9 cellular contexts compared by ENCODE assay signal in genomic region chr7:94909023-94909466, GRCh38. TPM values are rescaled to one million over a fixed set of nuclear protein-coding genes. Genes with fewer than 3 reads are reported as not detected.
DNase-seq lines count a peak whose midpoint lies in the region; TF ChIP-seq lines count a peak whose summit lies in the region.
"Had no signal": no experiment of that assay in that cellular context is flagged by ENCODE, and none has a peak within 500 bp of the region (broad histone marks: within the 10 kb centered on the region; RNA-seq: fewer than 3 reads in every experiment).

No MANE protein-coding gene starts in this region.

- TF ChIP-seq POLR2A in esophagus squamous epithelium (IDR thresholded peaks at IDR 0.05) (no peak), uterus (IDR thresholded peaks at IDR 0.05) (no peak)

- BruUV-seq in MCF 10A (replicated peaks; lab: Mats Ljungman, UMichigan) (TSS peak; percentile 31), mammary epithelial cell (replicated peaks; lab: Mats Ljungman, UMichigan) (no TSS peak)

- H3K4me1 ChIP-seq in mammary epithelial cell (ENCODE audit: insufficient read depth, low read length) (peaks cover 4% of the 10 kb centered on the region), esophagus squamous epithelium (peaks cover 0 to 24% (median 9%) of the 10 kb centered on the region in 3 donors), uterus (no peaks in the 10 kb centered on the region)

- POLR2A ChIA-PET in MCF 10A (lab: Yijun Ruan, JAX), result interaction anchor here (0.8 kb wide), 1 partner anchor 63 kb away, joined by 3 read pairs; no protein-coding TSS in a partner anchor

- H3K27ac Mint-ChIP-seq in MCF 10A (ENCODE audit: low read depth, unreplicated experiment) (no peak overlapping the region), nephron (peak overlapping the region; percentile 97 to 100 (median 99))
- no peak overlapping the region for H3K27ac Mint-ChIP-seq in activated naive CD8-positive, alpha-beta T cell treated with anti-CD3 and anti-CD28 coated beads for 36 hours

- no peaks in the 10 kb centered on the region for H3K79me2 ChIP-seq in mammary epithelial cell (ENCODE audit: insufficient read depth, low read length)

- no peaks in the 10 kb centered on the region for H3K9me3 ChIP-seq in mammary epithelial cell (replicated peaks; ENCODE audit: insufficient read depth, low read length)
- no peaks in the 10 kb centered on the region for H3K9me3 ChIP-seq in esophagus squamous epithelium
- no peaks in the 10 kb centered on the region for H3K9me3 ChIP-seq in uterus

- H3K27ac ChIP-seq in mammary epithelial cell (ENCODE audit: insufficient read depth, low read depth, low read length), result no peak overlapping the region
- peak overlapping the region in 2 of 4 donors; percentile 57 to 78 for H3K27ac ChIP-seq in esophagus squamous epithelium
- peak overlapping the region in 1 of 2 donors; percentile 64 for H3K27ac ChIP-seq in uterus

- intact Hi-C loops in MCF 10A (cut with micrococcal nuclease), result no loop called here
- intact Hi-C loops in mammary epithelial cell (cut with micrococcal nuclease), result loop anchor here (10.0 kb wide), 1 partner anchor 254 kb away; the partner anchor contains the start of gene SGCE
- intact Hi-C loops in esophagus squamous epithelium (cut with DNase I), result no loop called here
- intact Hi-C loops in uterus (cut with DNase I; ENCODE audit: low total_unique reads), result no loop called here

- H3K9me3 Mint-ChIP-seq in MCF 10A (ENCODE audit: unreplicated experiment) (no peaks in the 10 kb centered on the region), nephron (no peaks in the 10 kb centered on the region)
- no peaks in the 10 kb centered on the region for H3K9me3 Mint-ChIP-seq in activated naive CD8-positive, alpha-beta T cell treated with anti-CD3 and anti-CD28 coated beads for 36 hours

- H3K4me3 Mint-ChIP-seq in MCF 10A (ENCODE audit: unreplicated experiment) (peak overlapping the region; percentile 69), nephron (peak overlapping the region; percentile 92 to 97 (median 93))
- H3K4me3 Mint-ChIP-seq in activated naive CD8-positive, alpha-beta T cell treated with anti-CD3 and anti-CD28 coated beads for 36 hours, result no peak overlapping the region

- H3K4me1 Mint-ChIP-seq in MCF 10A (ENCODE audit: insufficient read depth, unreplicated experiment) (no peaks in the 10 kb centered on the region), nephron (peaks cover 57% of the 10 kb centered on the region)
- no peaks in the 10 kb centered on the region for H3K4me1 Mint-ChIP-seq in activated naive CD8-positive, alpha-beta T cell treated with anti-CD3 and anti-CD28 coated beads for 36 hours

- no peak overlapping the region for H3K4me2 ChIP-seq in mammary epithelial cell (ENCODE audit: insufficient read depth, low read depth, low read length)

- no peak overlapping the region for H3K9ac ChIP-seq in mammary epithelial cell (ENCODE audit: insufficient read depth, low read length)

- H4K20me1 ChIP-seq in mammary epithelial cell (ENCODE audit: insufficient read depth, low read length), result peaks cover 3% of the 10 kb centered on the region

- H3K27me3 ChIP-seq in mammary epithelial cell (ENCODE audit: insufficient read depth, low read length) (peaks cover 27% of the 10 kb centered on the region), esophagus squamous epithelium (peaks cover 0 to 41% (median 0%) of the 10 kb centered on the region in 4 donors), uterus (no peaks in the 10 kb centered on the region)

- CTCF ChIA-PET in MCF 10A (lab: Yijun Ruan, JAX) (no interaction called here), mammary epithelial cell (lab: Charles Lee; ENCODE audit: low non-redundant PET) (no interaction called here)

- no peak overlapping the region for H2AFZ ChIP-seq in mammary epithelial cell (ENCODE audit: low read depth, low read length)

- no peaks in the 10 kb centered on the region for H3K36me3 Mint-ChIP-seq in MCF 10A (ENCODE audit: insufficient read depth, unreplicated experiment)
- H3K36me3 Mint-ChIP-seq in nephron (ENCODE audit: low read depth), result peaks cover 15% of the 10 kb centered on the region
- H3K36me3 Mint-ChIP-seq in activated naive CD8-positive, alpha-beta T cell treated with anti-CD3 and anti-CD28 coated beads for 36 hours, result no peaks in the 10 kb centered on the region

- no peaks in the 10 kb centered on the region for H3K36me3 ChIP-seq in mammary epithelial cell (ENCODE audit: insufficient read depth, low read length)
- H3K36me3 ChIP-seq in esophagus squamous epithelium, result no peaks in the 10 kb centered on the region
- H3K36me3 ChIP-seq in uterus, result no peaks in the 10 kb centered on the region

- H3K27me3 Mint-ChIP-seq in MCF 10A (ENCODE audit: insufficient read depth, unreplicated experiment) (peaks cover 32% of the 10 kb centered on the region), nephron (ENCODE audit: low read depth) (peaks cover 3% of the 10 kb centered on the region)
- peaks cover 60% of the 10 kb centered on the region for H3K27me3 Mint-ChIP-seq in activated naive CD8-positive, alpha-beta T cell treated with anti-CD3 and anti-CD28 coated beads for 36 hours

- in situ Hi-C loops in mammary epithelial cell (cut with MboI; ENCODE audit: low sequenced_read_pairs in 2 of 2), result no loop called here

- H3K4me3 ChIP-seq in mammary epithelial cell (replicated peaks in 1 of 3; ENCODE audit: insufficient read depth in 1 of 3, low read depth in 2 of 3, low read length in 3 of 3) (no peak overlapping the region), esophagus squamous epithelium (peak overlapping the region in 3 of 4 donors; percentile 52 to 68 (median 56)), uterus (peak overlapping the region; percentile 40 to 43)

- dilution Hi-C loops in mammary epithelial cell (cut with HindIII; ENCODE audit: low sequenced_read_pairs), result no loop called here

- WGBS in mammary epithelial cell (ENCODE audit: low coverage, missing lambda C conversion rate), result 69% methylated on average over 4 of the region's 4 CpGs
- 48 to 50% methylated on average over 4 of the region's 4 CpGs for WGBS in esophagus squamous epithelium, 2 donors

- DNase-seq in MCF 10A (ENCODE audit: unreplicated experiment), result no peak
- DNase-seq in mammary epithelial cell, result no peak
- no peak for DNase-seq in esophagus squamous epithelium (lab: John Stamatoyannopoulos, UW)
- no peak for DNase-seq in uterus
- no peak for DNase-seq in HK-2 (ENCODE audit: unreplicated experiment)
- DNase-seq in activated naive CD8-positive, alpha-beta T cell treated with anti-CD3 and anti-CD28 coated beads for 36 hours, result no peak
- no peak for DNase-seq in NCI-H2081 treated with DMSO at 0.1 percent for 48 hours (lab: John Stamatoyannopoulos, UW)
- DNase-seq: RPMI8226 had no signal

- TF ChIP-seq CTCF in MCF 10A (IDR thresholded peaks at IDR 0.05; ENCODE audit: unreplicated experiment) (no peak), mammary epithelial cell (conservative IDR thresholded peaks at IDR 0.05 in 1 of 2, IDR thresholded peaks at IDR 0.05 in 1 of 2; ENCODE audit: extremely low read depth in 1 of 2, insufficient read depth in 1 of 2, low read depth in 1 of 2, low read length in 2 of 2) (no peak), esophagus squamous epithelium (IDR thresholded peaks at IDR 0.05) (no peak), nephron (IDR thresholded peaks at IDR 0.05; ENCODE audit: unreplicated experiment in 3 of 3) (no peak), uterus (IDR thresholded peaks at IDR 0.05) (no peak)

RNA-seq across cellular contexts. Expression of gene PPP1R9A, which starts 1.7 kb away (rescaled TPM):
- total RNA-seq in MCF 10A (2022) (6.3 and 8.2 TPM in 2 replicates), mammary epithelial cell (1 to 10 TPM in 1 of 2 donors, not detected in 1; 1.7 TPM), esophagus squamous epithelium (1 to 10 TPM in 2 of 4 donors, under 1 TPM in 2; 0.04 to 6.3 (median 1.0) TPM), uterus (10 to 100 TPM in 2 of 4 donors, 1 to 10 TPM in 2; 5.3 to 39.6 (median 15.0) TPM)
- not detected for polyA plus RNA-seq in mammary epithelial cell
- not detected for polyA minus RNA-seq in mammary epithelial cell
- under 1 TPM; 0.08 to 0.16 TPM for total RNA-seq in activated naive CD8-positive, alpha-beta T cell treated with anti-CD3 and anti-CD28 coated beads for 36 hours

Comparison
In these comparisons a context has a peak if more than half of its experiments do, and no peak if none do; other contexts are left out.
1. H3K27ac Mint-ChIP-seq: peak in nephron (3 of 3); none in MCF 10A (single experiment) and activated naive CD8-positive, alpha-beta T cell treated with anti-CD3 and anti-CD28 coated beads for 36 hours (single experiment).
2. H3K4me3 ChIP-seq: peak in esophagus squamous epithelium (3 of 4) and uterus (2 of 2); none in mammary epithelial cell (0 of 3).